ENCODE assay signal across 8 cellular contexts in the genomic region with DNA sequence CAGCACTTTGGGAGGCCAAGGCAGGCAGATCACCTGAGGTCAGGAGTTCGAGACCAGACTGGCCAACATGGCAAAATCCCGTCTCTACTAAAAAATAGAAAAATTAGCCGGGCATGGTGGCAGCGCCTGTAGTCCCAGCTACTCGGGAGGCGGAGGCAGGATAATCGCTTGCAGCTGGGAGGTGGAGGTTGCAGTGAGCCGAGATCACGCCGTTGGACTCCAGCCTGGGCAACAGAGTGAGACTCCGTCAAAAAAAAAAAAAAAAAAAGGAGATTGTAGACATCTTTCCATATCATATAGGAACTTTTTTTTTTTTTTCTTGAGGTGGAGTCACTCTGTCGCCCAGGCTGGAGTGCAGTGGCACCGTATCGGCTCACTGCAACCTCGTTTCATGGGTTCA. TPM values are rescaled to one million over a fixed set of nuclear protein-coding genes. Genes with fewer than 3 reads are reported as not detected.
DNase-seq lines count a peak whose midpoint lies in the region; TF ChIP-seq lines count a peak whose summit lies in the region.
"Not testable (repeated sequence)": the region's sequence is repeated elsewhere in the genome, so short reads cannot be mapped to it uniquely, and the experiment has no call there.

No MANE protein-coding gene starts in this region.

- not testable (repeated sequence) for H4K20me1 ChIP-seq in OCI-LY7 (ENCODE audit: insufficient read depth, low read length)

- not testable (repeated sequence) for TF ChIP-seq CTCF in 22Rv1 (IDR thresholded peaks at IDR 0.05); GM12865 (IDR thresholded peaks at IDR 0.05; ENCODE audit: insufficient read depth, low read depth, low read length, missing control alignments); OCI-LY7 (conservative IDR thresholded peaks at IDR 0.05; ENCODE audit: low read length); breast epithelium (IDR thresholded peaks at IDR 0.05); fibroblast of the aortic adventitia (IDR thresholded peaks at IDR 0.05; ENCODE audit: insufficient read depth, low read length); sigmoid colon (IDR thresholded peaks at IDR 0.05)

- H3K4me2 ChIP-seq in OCI-LY7 (ENCODE audit: low read length) = peak overlapping the region; percentile 75

- CTCF ChIA-PET in OCI-LY7 (lab: Charles Lee; ENCODE audit: unreplicated experiment) = not testable (repeated sequence)

- not testable (repeated sequence) for BruUV-seq in OCI-LY7 (replicated peaks; lab: Mats Ljungman, UMichigan)

- intact Hi-C loops in OCI-LY7 (cut with micrococcal nuclease; ENCODE audit: unreplicated experiment); breast epithelium (cut with DNase I; ENCODE audit: low total_unique reads); sigmoid colon (cut with DNase I): not testable (repeated sequence)

- POLR2A ChIA-PET in OCI-LY7 (lab: Charles Lee) = interaction anchor here (0.6 kb wide), 1 partner anchor 206 kb away, joined by 3 read pairs; a partner anchor contains a TSS

- peaks cover 19% of the 10 kb centered on the region for H3K4me1 ChIP-seq in OCI-LY7 (ENCODE audit: insufficient read depth, low read length, poor library complexity, severe bottlenecking)
- H3K4me1 ChIP-seq in breast epithelium; mesodermal cell (ENCODE audit: control insufficient read depth, insufficient read depth, low read length, poor library complexity, severe bottlenecking): not testable (repeated sequence)
- peaks cover 0 to 34% (median 27%) of the 10 kb centered on the region in 4 donors for H3K4me1 ChIP-seq in sigmoid colon

- not testable (repeated sequence) for H2AFZ ChIP-seq in OCI-LY7 (ENCODE audit: low read length)

- not testable (repeated sequence) for H3K9me3 ChIP-seq in OCI-LY7 (ENCODE audit: low read length); breast epithelium; mesodermal cell (ENCODE audit: control insufficient read depth, low read length); sigmoid colon

- not testable (repeated sequence) for H3K27me3 ChIP-seq in breast epithelium, sigmoid colon

- H3K36me3 ChIP-seq in OCI-LY7 (ENCODE audit: insufficient read depth, low read length); breast epithelium; mesodermal cell (ENCODE audit: control insufficient read depth, insufficient read depth, low read length); sigmoid colon: not testable (repeated sequence)

- not testable (repeated sequence) for TF ChIP-seq EP300 in sigmoid colon (IDR thresholded peaks at IDR 0.05)

- peak overlapping the region; percentile 94 for H3K27ac ChIP-seq in 22Rv1
- not testable (repeated sequence) for H3K27ac ChIP-seq in OCI-LY7 (ENCODE audit: low read depth, low read length, poor library complexity, severe bottlenecking); mesodermal cell (ENCODE audit: low read depth, low read length, severe bottlenecking)
- H3K27ac ChIP-seq in breast epithelium = peak overlapping the region in 1 of 2 donors; percentile 94
- H3K27ac ChIP-seq in sigmoid colon = peak overlapping the region; percentile 93 to 98 (median 95)

- H3K9me2 ChIP-seq in OCI-LY7 (ENCODE audit: insufficient read depth, low read length) = not testable (repeated sequence)

- peak overlapping the region; percentile 87 for H3K4me3 ChIP-seq in GM12865 (ENCODE audit: low read depth, low read length)
- H3K4me3 ChIP-seq in OCI-LY7 (ENCODE audit: low read depth, low read length, poor library complexity, severe bottlenecking) = peak overlapping the region; percentile 77
- peak overlapping the region in 2 of 3 donors; percentile 82 to 89 for H3K4me3 ChIP-seq in breast epithelium
- H3K4me3 ChIP-seq in fibroblast of the aortic adventitia (ENCODE audit: low read depth, low read length) = peak overlapping the region; percentile 86
- H3K4me3 ChIP-seq in mesodermal cell (ENCODE audit: extremely low read depth, insufficient read depth, low read length, poor library complexity, severe bottlenecking) = peak overlapping the region; percentile 79
- peak overlapping the region in 3 of 4 donors; percentile 73 to 89 (median 82) for H3K4me3 ChIP-seq in sigmoid colon

- DNase-seq in GM12865 (ENCODE audit: low read depth); OCI-LY7 (ENCODE audit: low spot score); fibroblast of the aortic adventitia (ENCODE audit: low read depth): not testable (repeated sequence)
- peak; percentile 54 for DNase-seq in activated CD8-positive, alpha-beta memory T cell treated with anti-CD3 and anti-CD28 coated beads for 24 hours
- DNase-seq in breast epithelium (ENCODE audit: low spot score in 2 of 2) (peak in 1 of 2 donors; percentile 20), sigmoid colon (peak; percentile 46)

- TF ChIP-seq POLR2A in breast epithelium (IDR thresholded peaks at IDR 0.05); sigmoid colon (IDR thresholded peaks at IDR 0.05): not testable (repeated sequence)

- H3K79me2 ChIP-seq in OCI-LY7 (ENCODE audit: insufficient read depth, low read depth, low read length) = peaks cover 21% of the 10 kb centered on the region; the same call in 1 of the 2 replicates

- WGBS in mesodermal cell (ENCODE audit: insufficient coverage in 2 of 2), 2 experiments = 91 to 95% methylated on average over 6 to 14 of the region's 15 CpGs
- 87 to 91% methylated on average over 15 of the region's 15 CpGs for WGBS in sigmoid colon, 2 donors

RNA-seq across cellular contexts. Expression of a gene that starts 13.8 kb away (rescaled TPM):
- total RNA-seq in OCI-LY7 (2014; rRNA removed; shearing (Covaris generic)) = 0.98 and 2.4 TPM in 2 replicates
- 1.9 and 2.4 TPM in 2 replicates for total RNA-seq in OCI-LY7 (2022)
- total RNA-seq in breast epithelium = 10 to 100 TPM in 1 of 3 donors, 1 to 10 TPM in 2; 3.5 to 11.4 (median 9.2) TPM
- 2.5 and 5.0 TPM in 2 replicates for total RNA-seq in fibroblast of the aortic adventitia (ENCODE audit: low replicate concordance)
- 4.0 TPM for polyA plus RNA-seq in mesodermal cell (2013, experiment 1 of 2)
- polyA plus RNA-seq in mesodermal cell (2013, experiment 2 of 2) = 3.3 TPM
- total RNA-seq in sigmoid colon = 1 to 10 TPM; 1.5 to 5.3 (median 3.5) TPM
- 1 to 10 TPM; 4.2 to 5.5 (median 4.6) TPM for polyA plus RNA-seq in sigmoid colon

RNA-seq across cellular contexts. Expression of a gene that starts 19.2 kb away (rescaled TPM):
- 75.4 and 83.0 TPM in 2 replicates for total RNA-seq in OCI-LY7 (2014; rRNA removed; shearing (Covaris generic))
- 108 and 109 TPM in 2 replicates for total RNA-seq in OCI-LY7 (2022)
- 100 to 1,000 TPM in 2 of 3 donors, 10 to 100 TPM in 1; 91.9 to 119 (median 116) TPM for total RNA-seq in breast epithelium
- total RNA-seq in fibroblast of the aortic adventitia (ENCODE audit: low replicate concordance) = 93.1 and 127 TPM in 2 replicates
- 113 TPM for polyA plus RNA-seq in mesodermal cell (2013, experiment 1 of 2)
- polyA plus RNA-seq in mesodermal cell (2013, experiment 2 of 2) = 91.0 TPM
- total RNA-seq in sigmoid colon = 100 to 1,000 TPM; 109 to 180 (median 126) TPM
- polyA plus RNA-seq in sigmoid colon = 100 to 1,000 TPM in 2 of 3 donors, 10 to 100 TPM in 1; 86.2 to 116 (median 102) TPM

RNA-seq across cellular contexts. Expression of a gene that starts 50.4 kb away (rescaled TPM):
- total RNA-seq in OCI-LY7 (2014; rRNA removed; shearing (Covaris generic)) = 0.16 TPM in 1 of 2 replicates, not detected in the other
- 0.09 and 0.10 TPM in 2 replicates for total RNA-seq in OCI-LY7 (2022)
- 10 to 100 TPM; 10.1 to 14.8 (median 13.8) TPM for total RNA-seq in breast epithelium
- 8.2 and 18.2 TPM in 2 replicates for total RNA-seq in fibroblast of the aortic adventitia (ENCODE audit: low replicate concordance)
- polyA plus RNA-seq in mesodermal cell (2013, experiment 1 of 2) = 12.4 TPM
- 11.6 TPM for polyA plus RNA-seq in mesodermal cell (2013, experiment 2 of 2)
- total RNA-seq in sigmoid colon = 10 to 100 TPM in 2 of 4 donors, 1 to 10 TPM in 2; 5.4 to 16.1 (median 11.4) TPM
- 10 to 100 TPM; 12.6 to 60.0 (median 22.4) TPM for polyA plus RNA-seq in sigmoid colon
